1 cellular context compared by ENCODE assay signal in the genomic region with DNA sequence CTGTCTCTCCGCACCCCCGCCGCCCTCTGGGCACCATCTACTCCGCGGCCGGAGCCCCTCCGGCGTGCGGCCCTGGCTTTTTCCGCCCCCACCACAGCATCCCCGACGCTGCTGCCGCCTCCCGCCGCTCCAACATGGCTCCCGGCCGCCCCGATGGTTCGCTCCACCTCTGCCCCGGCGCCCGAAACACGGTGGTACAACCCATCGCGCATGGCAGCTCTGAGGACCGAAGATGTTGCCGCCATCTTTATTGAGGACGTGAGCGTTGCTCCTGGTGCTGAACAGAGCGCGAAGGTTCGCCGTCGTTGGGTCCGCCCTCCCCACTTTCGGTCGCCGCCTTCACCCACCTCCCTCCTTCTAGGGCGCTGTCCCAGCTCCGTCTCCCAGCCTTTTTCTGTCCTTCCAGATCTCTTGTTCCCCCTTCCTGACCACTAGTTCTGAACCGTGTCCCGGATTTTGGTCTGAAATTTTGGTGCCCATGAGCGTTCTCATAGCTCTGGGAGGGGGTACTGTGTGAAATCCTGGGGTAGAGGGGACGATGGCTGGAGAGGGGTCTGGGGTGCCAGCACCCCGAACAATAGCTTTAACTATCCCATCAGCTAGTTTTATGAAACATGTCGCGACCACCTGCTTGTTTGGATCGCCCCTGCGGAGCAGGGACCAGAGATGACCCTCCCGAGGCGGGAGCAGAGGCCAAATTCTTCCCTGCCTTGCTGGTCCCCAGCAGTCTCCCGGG.
A peak's percentile ranks its signal among the peaks of the same experiment; 100 is the strongest.
TF ChIP-seq lines count a peak whose summit lies in the region.

A gene with protein sequence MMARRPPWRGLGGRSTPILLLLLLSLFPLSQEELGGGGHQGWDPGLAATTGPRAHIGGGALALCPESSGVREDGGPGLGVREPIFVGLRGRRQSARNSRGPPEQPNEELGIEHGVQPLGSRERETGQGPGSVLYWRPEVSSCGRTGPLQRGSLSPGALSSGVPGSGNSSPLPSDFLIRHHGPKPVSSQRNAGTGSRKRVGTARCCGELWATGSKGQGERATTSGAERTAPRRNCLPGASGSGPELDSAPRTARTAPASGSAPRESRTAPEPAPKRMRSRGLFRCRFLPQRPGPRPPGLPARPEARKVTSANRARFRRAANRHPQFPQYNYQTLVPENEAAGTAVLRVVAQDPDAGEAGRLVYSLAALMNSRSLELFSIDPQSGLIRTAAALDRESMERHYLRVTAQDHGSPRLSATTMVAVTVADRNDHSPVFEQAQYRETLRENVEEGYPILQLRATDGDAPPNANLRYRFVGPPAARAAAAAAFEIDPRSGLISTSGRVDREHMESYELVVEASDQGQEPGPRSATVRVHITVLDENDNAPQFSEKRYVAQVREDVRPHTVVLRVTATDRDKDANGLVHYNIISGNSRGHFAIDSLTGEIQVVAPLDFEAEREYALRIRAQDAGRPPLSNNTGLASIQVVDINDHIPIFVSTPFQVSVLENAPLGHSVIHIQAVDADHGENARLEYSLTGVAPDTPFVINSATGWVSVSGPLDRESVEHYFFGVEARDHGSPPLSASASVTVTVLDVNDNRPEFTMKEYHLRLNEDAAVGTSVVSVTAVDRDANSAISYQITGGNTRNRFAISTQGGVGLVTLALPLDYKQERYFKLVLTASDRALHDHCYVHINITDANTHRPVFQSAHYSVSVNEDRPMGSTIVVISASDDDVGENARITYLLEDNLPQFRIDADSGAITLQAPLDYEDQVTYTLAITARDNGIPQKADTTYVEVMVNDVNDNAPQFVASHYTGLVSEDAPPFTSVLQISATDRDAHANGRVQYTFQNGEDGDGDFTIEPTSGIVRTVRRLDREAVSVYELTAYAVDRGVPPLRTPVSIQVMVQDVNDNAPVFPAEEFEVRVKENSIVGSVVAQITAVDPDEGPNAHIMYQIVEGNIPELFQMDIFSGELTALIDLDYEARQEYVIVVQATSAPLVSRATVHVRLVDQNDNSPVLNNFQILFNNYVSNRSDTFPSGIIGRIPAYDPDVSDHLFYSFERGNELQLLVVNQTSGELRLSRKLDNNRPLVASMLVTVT (N-terminal part only) (minus strand): TSS at position 134 of the 736 bp plus-strand sequence. CDS start 252 bp downstream, outside the sequence.

TF ChIP-seq in H1, 55 proteins besides CTCF, POLR2A, EP300 and RAD21:
- TF ChIP-seq HDAC2 (IDR thresholded peaks at IDR 0.05; ENCODE audit: borderline replicate concordance in 1 of 2, low read depth in 2 of 2, low read length in 2 of 2) = no peak
- TF ChIP-seq, protein P1, sequence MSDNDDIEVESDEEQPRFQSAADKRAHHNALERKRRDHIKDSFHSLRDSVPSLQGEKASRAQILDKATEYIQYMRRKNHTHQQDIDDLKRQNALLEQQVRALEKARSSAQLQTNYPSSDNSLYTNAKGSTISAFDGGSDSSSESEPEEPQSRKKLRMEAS (IDR thresholded peaks at IDR 0.05) = peak; percentile 92
- TF ChIP-seq RFX5 (IDR thresholded peaks at IDR 0.05; ENCODE audit: borderline replicate concordance, low read depth, low read length) = no peak
- peak; percentile 55 for TF ChIP-seq TAF7 (optimal IDR thresholded peaks at IDR 0.05; ENCODE audit: borderline replicate concordance, low read depth, low read length)
- TF ChIP-seq, protein P2, sequence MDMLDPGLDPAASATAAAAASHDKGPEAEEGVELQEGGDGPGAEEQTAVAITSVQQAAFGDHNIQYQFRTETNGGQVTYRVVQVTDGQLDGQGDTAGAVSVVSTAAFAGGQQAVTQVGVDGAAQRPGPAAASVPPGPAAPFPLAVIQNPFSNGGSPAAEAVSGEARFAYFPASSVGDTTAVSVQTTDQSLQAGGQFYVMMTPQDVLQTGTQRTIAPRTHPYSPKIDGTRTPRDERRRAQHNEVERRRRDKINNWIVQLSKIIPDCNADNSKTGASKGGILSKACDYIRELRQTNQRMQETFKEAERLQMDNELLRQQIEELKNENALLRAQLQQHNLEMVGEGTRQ (IDR thresholded peaks at IDR 0.05; ENCODE audit: low read length) = peak; percentile 18; the same call in 1 of the 2 replicates
- no peak for TF ChIP-seq GABPA (IDR thresholded peaks at IDR 0.05; ENCODE audit: borderline replicate concordance, insufficient read depth, low read length)
- TF ChIP-seq SIN3A (conservative IDR thresholded peaks at IDR 0.05 in 1 of 2, IDR thresholded peaks at IDR 0.05 in 1 of 2; ENCODE audit: low read depth in 1 of 2, low read length in 2 of 2) = 0 out of 4 replicates have a peak, but pooled peaks of 1 of the 2 experiments have one; percentile 20
- peak; percentile 45; the same call in 1 of the 2 replicates for TF ChIP-seq SP1 (IDR thresholded peaks at IDR 0.05; ENCODE audit: low read depth, low read length)
- peak; percentile 42 for TF ChIP-seq KDM4A (IDR thresholded peaks at IDR 0.05; ENCODE audit: low read depth, low read length, severe bottlenecking)
- no peak for TF ChIP-seq SUZ12 (IDR thresholded peaks at IDR 0.05; ENCODE audit: low read length)
- TF ChIP-seq JUND (IDR thresholded peaks at IDR 0.05; ENCODE audit: low read length) = peak; percentile 93
- TF ChIP-seq TBP (IDR thresholded peaks at IDR 0.05; ENCODE audit: low read depth, low read length) = peak; percentile 86; the same call in 1 of the 2 replicates
- TF ChIP-seq CREB1 (IDR thresholded peaks at IDR 0.05) = peak; percentile 65
- no peak for TF ChIP-seq TEAD4 (IDR thresholded peaks at IDR 0.05; ENCODE audit: low read depth, low read length)
- peak; percentile 99 for TF ChIP-seq POLR2AphosphoS5 (IDR thresholded peaks at IDR 0.05; ENCODE audit: low read depth, low read length)
- TF ChIP-seq CHD1 (IDR thresholded peaks at IDR 0.05; ENCODE audit: low read depth, low read length) = peak; percentile 90
- no peak for TF ChIP-seq SIRT6 (IDR thresholded peaks at IDR 0.05; ENCODE audit: low read length)
- no peak for TF ChIP-seq BACH1 (IDR thresholded peaks at IDR 0.05; ENCODE audit: low read length)
- no peak for TF ChIP-seq CBX8 (IDR thresholded peaks at IDR 0.05; ENCODE audit: borderline replicate concordance, low read depth, low read length)
- peak; percentile 39 for TF ChIP-seq BRCA1 (IDR thresholded peaks at IDR 0.05; ENCODE audit: low read depth, low read length)
- TF ChIP-seq ASH2L (IDR thresholded peaks at IDR 0.05; ENCODE audit: low read length) = no peak
- TF ChIP-seq, protein P3, sequence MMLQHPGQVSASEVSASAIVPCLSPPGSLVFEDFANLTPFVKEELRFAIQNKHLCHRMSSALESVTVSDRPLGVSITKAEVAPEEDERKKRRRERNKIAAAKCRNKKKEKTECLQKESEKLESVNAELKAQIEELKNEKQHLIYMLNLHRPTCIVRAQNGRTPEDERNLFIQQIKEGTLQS (IDR thresholded peaks at IDR 0.05; ENCODE audit: insufficient read depth, low read depth, low read length) = no peak
- no peak for TF ChIP-seq CBX5 (IDR thresholded peaks at IDR 0.05; ENCODE audit: low read depth, low read length)
- TF ChIP-seq EGR1 (IDR thresholded peaks at IDR 0.05; ENCODE audit: borderline replicate concordance, low read depth, low read length) = 0 out of 2 replicates have a peak, but pooled peaks have one; percentile 32
- TF ChIP-seq NANOG (IDR thresholded peaks at IDR 0.05; ENCODE audit: insufficient read depth, low read depth, low read length, poor library complexity, severe bottlenecking) = peak; percentile 33
- peak; percentile 31 for TF ChIP-seq RBBP5 (IDR thresholded peaks at IDR 0.05; ENCODE audit: borderline replicate concordance, low read depth, low read length)
- TF ChIP-seq NRF1 (IDR thresholded peaks at IDR 0.05; ENCODE audit: low read depth, low read length) = no peak
- TF ChIP-seq TAF1 (IDR thresholded peaks at IDR 0.05; ENCODE audit: low read depth, low read length) = peak; percentile 76
- no peak for TF ChIP-seq SP4 (IDR thresholded peaks at IDR 0.05; ENCODE audit: low read length)
- peak; percentile 29; the same call in 1 of the 2 replicates for TF ChIP-seq SIX5 (IDR thresholded peaks at IDR 0.05; ENCODE audit: low read depth, low read length)
- no peak for TF ChIP-seq SAP30 (IDR thresholded peaks at IDR 0.05; ENCODE audit: insufficient read depth, insufficient replicate concordance, low read length)
- no peak for TF ChIP-seq RNF2 (IDR thresholded peaks at IDR 0.05; ENCODE audit: borderline replicate concordance, low read depth, low read length, missing control alignments, poor library complexity, severe bottlenecking)
- TF ChIP-seq TCF12 (IDR thresholded peaks at IDR 0.05; ENCODE audit: low read depth, low read length) = no peak
- TF ChIP-seq SRF (IDR thresholded peaks at IDR 0.05; ENCODE audit: low read depth, low read length) = no peak
- TF ChIP-seq EZH2 (IDR thresholded peaks at IDR 0.05; ENCODE audit: low read depth, low read length, severe bottlenecking) = no peak
- peak; percentile 98 for TF ChIP-seq YY1 (IDR thresholded peaks at IDR 0.05; ENCODE audit: low read depth, low read length)
- TF ChIP-seq, protein P4, sequence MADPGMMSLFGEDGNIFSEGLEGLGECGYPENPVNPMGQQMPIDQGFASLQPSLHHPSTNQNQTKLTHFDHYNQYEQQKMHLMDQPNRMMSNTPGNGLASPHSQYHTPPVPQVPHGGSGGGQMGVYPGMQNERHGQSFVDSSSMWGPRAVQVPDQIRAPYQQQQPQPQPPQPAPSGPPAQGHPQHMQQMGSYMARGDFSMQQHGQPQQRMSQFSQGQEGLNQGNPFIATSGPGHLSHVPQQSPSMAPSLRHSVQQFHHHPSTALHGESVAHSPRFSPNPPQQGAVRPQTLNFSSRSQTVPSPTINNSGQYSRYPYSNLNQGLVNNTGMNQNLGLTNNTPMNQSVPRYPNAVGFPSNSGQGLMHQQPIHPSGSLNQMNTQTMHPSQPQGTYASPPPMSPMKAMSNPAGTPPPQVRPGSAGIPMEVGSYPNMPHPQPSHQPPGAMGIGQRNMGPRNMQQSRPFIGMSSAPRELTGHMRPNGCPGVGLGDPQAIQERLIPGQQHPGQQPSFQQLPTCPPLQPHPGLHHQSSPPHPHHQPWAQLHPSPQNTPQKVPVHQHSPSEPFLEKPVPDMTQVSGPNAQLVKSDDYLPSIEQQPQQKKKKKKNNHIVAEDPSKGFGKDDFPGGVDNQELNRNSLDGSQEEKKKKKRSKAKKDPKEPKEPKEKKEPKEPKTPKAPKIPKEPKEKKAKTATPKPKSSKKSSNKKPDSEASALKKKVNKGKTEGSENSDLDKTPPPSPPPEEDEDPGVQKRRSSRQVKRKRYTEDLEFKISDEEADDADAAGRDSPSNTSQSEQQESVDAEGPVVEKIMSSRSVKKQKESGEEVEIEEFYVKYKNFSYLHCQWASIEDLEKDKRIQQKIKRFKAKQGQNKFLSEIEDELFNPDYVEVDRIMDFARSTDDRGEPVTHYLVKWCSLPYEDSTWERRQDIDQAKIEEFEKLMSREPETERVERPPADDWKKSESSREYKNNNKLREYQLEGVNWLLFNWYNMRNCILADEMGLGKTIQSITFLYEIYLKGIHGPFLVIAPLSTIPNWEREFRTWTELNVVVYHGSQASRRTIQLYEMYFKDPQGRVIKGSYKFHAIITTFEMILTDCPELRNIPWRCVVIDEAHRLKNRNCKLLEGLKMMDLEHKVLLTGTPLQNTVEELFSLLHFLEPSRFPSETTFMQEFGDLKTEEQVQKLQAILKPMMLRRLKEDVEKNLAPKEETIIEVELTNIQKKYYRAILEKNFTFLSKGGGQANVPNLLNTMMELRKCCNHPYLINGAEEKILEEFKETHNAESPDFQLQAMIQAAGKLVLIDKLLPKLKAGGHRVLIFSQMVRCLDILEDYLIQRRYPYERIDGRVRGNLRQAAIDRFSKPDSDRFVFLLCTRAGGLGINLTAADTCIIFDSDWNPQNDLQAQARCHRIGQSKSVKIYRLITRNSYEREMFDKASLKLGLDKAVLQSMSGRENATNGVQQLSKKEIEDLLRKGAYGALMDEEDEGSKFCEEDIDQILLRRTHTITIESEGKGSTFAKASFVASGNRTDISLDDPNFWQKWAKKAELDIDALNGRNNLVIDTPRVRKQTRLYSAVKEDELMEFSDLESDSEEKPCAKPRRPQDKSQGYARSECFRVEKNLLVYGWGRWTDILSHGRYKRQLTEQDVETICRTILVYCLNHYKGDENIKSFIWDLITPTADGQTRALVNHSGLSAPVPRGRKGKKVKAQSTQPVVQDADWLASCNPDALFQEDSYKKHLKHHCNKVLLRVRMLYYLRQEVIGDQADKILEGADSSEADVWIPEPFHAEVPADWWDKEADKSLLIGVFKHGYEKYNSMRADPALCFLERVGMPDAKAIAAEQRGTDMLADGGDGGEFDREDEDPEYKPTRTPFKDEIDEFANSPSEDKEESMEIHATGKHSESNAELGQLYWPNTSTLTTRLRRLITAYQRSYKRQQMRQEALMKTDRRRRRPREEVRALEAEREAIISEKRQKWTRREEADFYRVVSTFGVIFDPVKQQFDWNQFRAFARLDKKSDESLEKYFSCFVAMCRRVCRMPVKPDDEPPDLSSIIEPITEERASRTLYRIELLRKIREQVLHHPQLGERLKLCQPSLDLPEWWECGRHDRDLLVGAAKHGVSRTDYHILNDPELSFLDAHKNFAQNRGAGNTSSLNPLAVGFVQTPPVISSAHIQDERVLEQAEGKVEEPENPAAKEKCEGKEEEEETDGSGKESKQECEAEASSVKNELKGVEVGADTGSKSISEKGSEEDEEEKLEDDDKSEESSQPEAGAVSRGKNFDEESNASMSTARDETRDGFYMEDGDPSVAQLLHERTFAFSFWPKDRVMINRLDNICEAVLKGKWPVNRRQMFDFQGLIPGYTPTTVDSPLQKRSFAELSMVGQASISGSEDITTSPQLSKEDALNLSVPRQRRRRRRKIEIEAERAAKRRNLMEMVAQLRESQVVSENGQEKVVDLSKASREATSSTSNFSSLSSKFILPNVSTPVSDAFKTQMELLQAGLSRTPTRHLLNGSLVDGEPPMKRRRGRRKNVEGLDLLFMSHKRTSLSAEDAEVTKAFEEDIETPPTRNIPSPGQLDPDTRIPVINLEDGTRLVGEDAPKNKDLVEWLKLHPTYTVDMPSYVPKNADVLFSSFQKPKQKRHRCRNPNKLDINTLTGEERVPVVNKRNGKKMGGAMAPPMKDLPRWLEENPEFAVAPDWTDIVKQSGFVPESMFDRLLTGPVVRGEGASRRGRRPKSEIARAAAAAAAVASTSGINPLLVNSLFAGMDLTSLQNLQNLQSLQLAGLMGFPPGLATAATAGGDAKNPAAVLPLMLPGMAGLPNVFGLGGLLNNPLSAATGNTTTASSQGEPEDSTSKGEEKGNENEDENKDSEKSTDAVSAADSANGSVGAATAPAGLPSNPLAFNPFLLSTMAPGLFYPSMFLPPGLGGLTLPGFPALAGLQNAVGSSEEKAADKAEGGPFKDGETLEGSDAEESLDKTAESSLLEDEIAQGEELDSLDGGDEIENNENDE (IDR thresholded peaks at IDR 0.05; ENCODE audit: insufficient replicate concordance, low read length) = no peak
- TF ChIP-seq CHD2 (IDR thresholded peaks at IDR 0.05; ENCODE audit: low read length) = peak; percentile 58
- TF ChIP-seq GTF2F1 (IDR thresholded peaks at IDR 0.05; ENCODE audit: borderline replicate concordance, low read depth, low read length) = no peak; the same call in 1 of the 2 replicates
- no peak for TF ChIP-seq KDM1A (IDR thresholded peaks at IDR 0.05; ENCODE audit: borderline replicate concordance, low read length)
- peak; percentile 58 for TF ChIP-seq PHF8 (conservative IDR thresholded peaks at IDR 0.05; ENCODE audit: low read depth, low read length)
TF ChIP-seq in H1: peak in this region for 20.
